Comparison of ENCODE assay signal across 8 cellular contexts in the genomic region with DNA sequence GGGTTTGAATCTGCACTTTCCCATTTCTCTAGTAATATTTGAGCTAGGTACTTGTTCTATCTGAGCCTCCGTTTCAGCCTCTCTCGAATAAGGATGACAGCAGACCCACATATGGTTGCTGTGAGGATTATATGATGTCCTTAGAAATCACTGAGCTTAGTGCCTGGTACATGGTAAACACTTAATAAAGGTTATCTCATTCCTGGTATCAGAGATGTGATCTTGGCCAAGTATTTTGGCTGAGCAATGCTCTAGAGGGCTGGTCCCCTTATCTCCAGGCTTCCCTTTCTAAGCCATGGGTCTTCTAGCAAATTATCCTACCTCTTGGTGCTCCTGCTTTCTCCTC. TPM values are rescaled to one million over a fixed set of nuclear protein-coding genes. Genes with fewer than 3 reads are reported as not detected.
DNase-seq lines count a peak whose midpoint lies in the region; ATAC-seq and TF ChIP-seq lines count a peak whose summit lies in the region.

No MANE protein-coding gene starts in this region.

- no peak overlapping the region for H4K91ac ChIP-seq in mesenchymal stem cell (ENCODE audit: low read length)

- no peak overlapping the region for H2BK5ac ChIP-seq in mesenchymal stem cell (ENCODE audit: low read depth, low read length, poor library complexity, severe bottlenecking)

- H2BK15ac ChIP-seq in mesenchymal stem cell (ENCODE audit: low read depth, poor library complexity, severe bottlenecking) = no peak overlapping the region

- intact Hi-C loops in left ventricle myocardium inferior (cut with micrococcal nuclease) = no loop called here
- intact Hi-C loops in Right ventricle myocardium superior (cut with DNase I) = loop anchor here (5.0 kb wide), 1 partner anchor 173 kb away; no protein-coding TSS in a partner anchor
- intact Hi-C loops in aorta (cut with DNase I) = loop anchor here (5.0 to 10.0 kb wide), 2 partner anchors 173 to 535 kb away; partner anchors contain the start of gene MRPS33 (in 1 of the 2)

- H2BK12ac ChIP-seq in mesenchymal stem cell (ENCODE audit: low read length in 2 of 2) = no peak overlapping the region

- H3K79me1 ChIP-seq in mesenchymal stem cell (replicated peaks; ENCODE audit: low read length, poor library complexity, severe bottlenecking) = no peaks in the 10 kb centered on the region

- no peak overlapping the region for H3K18ac ChIP-seq in mesenchymal stem cell (ENCODE audit: low read depth in 1 of 2, low read length in 2 of 2)

- peak overlapping the region; percentile 36 for H4K8ac ChIP-seq in mesenchymal stem cell (ENCODE audit: low read length)

- peak overlapping the region; percentile 93 for H3K4me2 ChIP-seq in mesenchymal stem cell (ENCODE audit: low read length, poor library complexity, severe bottlenecking)

- H3K14ac ChIP-seq in mesenchymal stem cell (ENCODE audit: low read length in 2 of 2) = no peak overlapping the region

- no peak overlapping the region for H3K23ac ChIP-seq in mesenchymal stem cell (ENCODE audit: low read length in 2 of 2)

- no peak for TF ChIP-seq CTCF in left ventricle myocardium inferior (IDR thresholded peaks at IDR 0.05; ENCODE audit: borderline replicate concordance)
- no peak for TF ChIP-seq CTCF in astrocyte of the spinal cord (IDR thresholded peaks at IDR 0.05; ENCODE audit: low read depth, low read length)

- H3K36me3 ChIP-seq in left ventricle myocardium inferior (no peaks in the 10 kb centered on the region), mesenchymal stem cell (ENCODE audit: control insufficient read depth in 1 of 2, insufficient read depth in 2 of 2, low read depth in 1 of 2, low read length in 2 of 2) (no peaks in the 10 kb centered on the region), aorta (ENCODE audit: control insufficient read depth in 1 of 2, insufficient read depth in 2 of 2, low read length in 1 of 2) (no peaks in the 10 kb centered on the region)

- no peak for ATAC-seq in Right ventricle myocardium superior (ENCODE audit: poor library complexity)
- no peak for ATAC-seq in aorta (ENCODE audit: low FRiP score)

- H3K4me3 ChIP-seq in left ventricle myocardium inferior (peak overlapping the region; percentile 97), astrocyte of the spinal cord (ENCODE audit: low read depth, low read length) (peak overlapping the region; percentile 77), mesenchymal stem cell (ENCODE audit: insufficient read depth in 1 of 2, low read depth in 1 of 2, low read length in 2 of 2) (peak overlapping the region; percentile 79 to 98), aorta (ENCODE audit: low read length in 2 of 2) (peak overlapping the region; percentile 15 to 90)

- TF ChIP-seq POLR2A in erythroblast (IDR thresholded peaks at IDR 0.05; ENCODE audit: low read length) = no peak

- peaks cover 47% of the 10 kb centered on the region for H3K4me1 ChIP-seq in left ventricle myocardium inferior
- H3K4me1 ChIP-seq in mesenchymal stem cell (ENCODE audit: control insufficient read depth, insufficient read depth, low read depth, low read length) = peaks cover 2% of the 10 kb centered on the region
- H3K4me1 ChIP-seq in aorta (ENCODE audit: control insufficient read depth in 1 of 2, insufficient read depth in 2 of 2, low read length in 2 of 2) = no peaks in the 10 kb centered on the region

- H3K4ac ChIP-seq in mesenchymal stem cell (ENCODE audit: low read depth in 1 of 2, low read length in 2 of 2) = no peak overlapping the region

- in situ Hi-C loops in astrocyte of the spinal cord (cut with HindIII; ENCODE audit: low sequenced_read_pairs) = no loop called here

- DNase-seq in left ventricle myocardium inferior (no peak), Right ventricle myocardium superior (no peak), astrocyte of the spinal cord (ENCODE audit: low read depth, low spot score) (no peak), mesenchymal stem cell (no peak), aorta (no peak), DMS 273 (lab: John Stamatoyannopoulos, UW; ENCODE audit: unreplicated experiment) (no peak), erythroblast (lab: John Stamatoyannopoulos, UW) (no peak), HK-2 (ENCODE audit: unreplicated experiment) (no peak)

- 52% methylated on average over 2 of the region's 2 CpGs for WGBS in mesenchymal stem cell
- WGBS in aorta, 2 donors = 1 to 4% methylated on average over 2 of the region's 2 CpGs

- H3K27ac ChIP-seq in left ventricle myocardium inferior (replicated peaks) = peak overlapping the region; percentile 93
- H3K27ac ChIP-seq in mesenchymal stem cell (ENCODE audit: low read length, poor library complexity, severe bottlenecking) = no peak overlapping the region
- no peak overlapping the region for H3K27ac ChIP-seq in aorta (ENCODE audit: low read depth in 1 of 2, low read length in 2 of 2)

- no peaks in the 10 kb centered on the region for H3K9me3 ChIP-seq in left ventricle myocardium inferior (replicated peaks)
- H3K9me3 ChIP-seq in mesenchymal stem cell (ENCODE audit: control insufficient read depth, low read length) = no peaks in the 10 kb centered on the region
- no peaks in the 10 kb centered on the region for H3K9me3 ChIP-seq in aorta (ENCODE audit: control insufficient read depth, low read length)

- H2BK120ac ChIP-seq in mesenchymal stem cell (ENCODE audit: low read depth, low read length) = no peak overlapping the region

- H2AFZ ChIP-seq in mesenchymal stem cell (ENCODE audit: low read depth, low read length) = peak overlapping the region; percentile 64

- H3K27me3 ChIP-seq in left ventricle myocardium inferior (ENCODE audit: low read depth) = no peaks in the 10 kb centered on the region
- H3K27me3 ChIP-seq in mesenchymal stem cell (ENCODE audit: control insufficient read depth in 1 of 2, insufficient read depth in 1 of 2, low read length in 2 of 2) = peaks cover 0 to 6% of the 10 kb centered on the region in 2 experiments
- H3K27me3 ChIP-seq in aorta (ENCODE audit: control insufficient read depth in 1 of 2, insufficient read depth in 2 of 2, low read length in 1 of 2) = no peaks in the 10 kb centered on the region

- H2AK5ac ChIP-seq in mesenchymal stem cell (ENCODE audit: low read length, severe bottlenecking) = no peak overlapping the region

- H3K9ac ChIP-seq in mesenchymal stem cell (ENCODE audit: low read length) = peak overlapping the region; percentile 96

RNA-seq across cellular contexts. Expression of gene MKRN1, which starts 0.4 kb away (rescaled TPM):
- total RNA-seq in left ventricle myocardium inferior (90.0 TPM), Right ventricle myocardium superior (94.7 TPM), aorta (10 to 100 TPM; 68.5 to 69.2 TPM)
- polyA plus RNA-seq in mesenchymal stem cell (2013, experiment 1 of 2) = 80.4 TPM
- polyA plus RNA-seq in mesenchymal stem cell (2013, experiment 2 of 2) = 73.1 TPM
- polyA plus RNA-seq in aorta = 10 to 100 TPM; 51.2 to 51.8 TPM
